16 cellular contexts compared by ENCODE assay signal in genomic region chr14:75548544-75548943, GRCh38. TPM values are rescaled to one million over a fixed set of nuclear protein-coding genes. Genes with fewer than 3 reads are reported as not detected.
DNase-seq lines count a peak whose midpoint lies in the region; ATAC-seq and TF ChIP-seq lines count a peak whose summit lies in the region.
"Had no signal": no experiment of that assay in that cellular context is flagged by ENCODE, and none has a peak within 500 bp of the region (broad histone marks: within the 10 kb centered on the region; RNA-seq: fewer than 3 reads in every experiment).

No MANE protein-coding gene starts in this region.

- peaks cover 66% of the 10 kb centered on the region for H3K4me1 Mint-ChIP-seq in activated T-cell treated with anti-CD3 and anti-CD28 coated beads, Interleukin-2, amount 50 U/mL, for 4 hours (ENCODE audit: low read depth)
- peaks cover 73% of the 10 kb centered on the region for H3K4me1 Mint-ChIP-seq in activated B cell treated with CpG ODN at 0.5 μM for 24 hours
- H3K4me1 Mint-ChIP-seq in stimulated activated naive B cell treated with anti-CD40 and anti-IgM and Interleukin-4, amounts not matched to agents 10 μg/mL and 1 μg/mL and 100 μg/mL, for 72 hours: peaks cover 48 to 66% of the 10 kb centered on the region in 2 donors

- H3K4me3 Mint-ChIP-seq in activated T-cell treated with anti-CD3 and anti-CD28 coated beads, Interleukin-2, amount 50 U/mL, for 4 hours: peak overlapping the region; percentile 21
- peak overlapping the region; percentile 41 for H3K4me3 Mint-ChIP-seq in activated B cell treated with CpG ODN at 0.5 μM for 24 hours
- H3K4me3 Mint-ChIP-seq in stimulated activated naive B cell treated with anti-CD40 and anti-IgM and Interleukin-4, amounts not matched to agents 10 μg/mL and 1 μg/mL and 100 μg/mL, for 72 hours: peak overlapping the region; percentile 47 to 64

- peak overlapping the region; percentile 85 for H3K27ac Mint-ChIP-seq in activated B cell treated with CpG ODN at 0.5 μM for 24 hours
- peak overlapping the region; percentile 97 for H3K27ac Mint-ChIP-seq in stimulated activated naive B cell treated with anti-CD40 and anti-IgM and Interleukin-4, amounts not matched to agents 10 μg/mL and 1 μg/mL and 100 μg/mL, for 72 hours

- TF ChIP-seq CTCF in activated B cell treated with CpG ODN at 0.5 μM for 24 hours (IDR thresholded peaks at IDR 0.05) (no peak), foreskin fibroblast (IDR thresholded peaks at IDR 0.05; ENCODE audit: low read depth, low read length) (no peak)

- POLR2A ChIA-PET in activated B cell treated with CpG ODN at 0.5 μM for 24 hours (lab: Charles Lee): interaction anchor here (0.6 to 2.6 kb wide), 14 partner anchors 8 to 255 kb away, joined by 3 to 41 read pairs (median 6); partner anchors contain the start of genes BATF and FLVCR2

- CTCF ChIA-PET in activated B cell treated with CpG ODN at 0.5 μM for 24 hours (lab: Charles Lee): interaction anchor here (0.9 to 4.6 kb wide), 6 partner anchors 9 to 105 kb away, joined by 3 to 23 read pairs (median 6); no protein-coding TSS in a partner anchor

- ATAC-seq in activated T-cell treated with anti-CD3 and anti-CD28 coated beads, Interleukin-2, amount 50 U/mL, for 4 hours: no peak
- ATAC-seq in activated B cell treated with CpG ODN at 0.5 μM for 24 hours (ENCODE audit: low read depth) (no peak), HG02642 (IDR thresholded peaks at IDR 0.05; ENCODE audit: poor library complexity, unreplicated experiment) (no peak), GM18498 (IDR thresholded peaks at IDR 0.05; ENCODE audit: unreplicated experiment) (no peak)
- ATAC-seq in stimulated activated naive B cell treated with anti-CD40 and anti-IgM and Interleukin-4, amounts not matched to agents 10 μg/mL and 1 μg/mL and 100 μg/mL, for 72 hours (replicated peaks): peak in 1 of 2 donors; percentile 1

- DNase-seq in activated T-cell treated with anti-CD3 and anti-CD28 coated beads, Interleukin-2, amount 50 U/mL, for 4 hours: no peak
- DNase-seq in activated T-cell treated with anti-CD3 and anti-CD28 coated beads for 4 hours (no peak), activated B cell treated with CpG ODN at 0.5 μM for 24 hours (no peak), foreskin fibroblast (peak; percentile 59 to 78), SIG-M5 treated with dmso at 0.1 percent for 504 hours (lab: John Stamatoyannopoulos, UW; ENCODE audit: unreplicated experiment) (no peak)
- DNase-seq in stimulated activated naive B cell treated with anti-CD40 and anti-IgM and Interleukin-4, amounts not matched to agents 10 μg/mL and 1 μg/mL and 100 μg/mL, for 72 hours: no peak
- DNase-seq: activated CD4-positive, alpha-beta T cell treated with anti-CD3 and anti-CD28 coated beads for 1 hour; activated naive CD4-positive, alpha-beta T cell treated with anti-CD3 and anti-CD28 coated beads, Interleukin-2, amount 50 U/mL, for 16 hours; DMS53; mesenchymal stem cell; NCI-H1092; NCI-H345; thyroid gland had no signal

- H3K4me3 ChIP-seq in foreskin fibroblast (ENCODE audit: low read depth in 1 of 2, low read length in 2 of 2): no peak overlapping the region
- H3K4me3 ChIP-seq: thyroid gland had no signal

- intact Hi-C loops in activated B cell treated with CpG ODN at 0.5 μM for 24 hours (cut with micrococcal nuclease): loop anchor here (10.0 kb wide), 1 partner anchor 1486 kb away; no protein-coding TSS in a partner anchor

- peaks cover 32% of the 10 kb centered on the region for H3K36me3 Mint-ChIP-seq in activated T-cell treated with anti-CD3 and anti-CD28 coated beads, Interleukin-2, amount 50 U/mL, for 4 hours (ENCODE audit: insufficient read depth)
- H3K36me3 Mint-ChIP-seq in activated B cell treated with CpG ODN at 0.5 μM for 24 hours (ENCODE audit: low read depth): peaks cover 42% of the 10 kb centered on the region
- H3K36me3 Mint-ChIP-seq in stimulated activated naive B cell treated with anti-CD40 and anti-IgM and Interleukin-4, amounts not matched to agents 10 μg/mL and 1 μg/mL and 100 μg/mL, for 72 hours: peaks cover 53 to 67% of the 10 kb centered on the region in 2 donors

- H3K9me3 Mint-ChIP-seq in activated T-cell treated with anti-CD3 and anti-CD28 coated beads, Interleukin-2, amount 50 U/mL, for 4 hours: no peaks in the 10 kb centered on the region
- H3K9me3 Mint-ChIP-seq in activated B cell treated with CpG ODN at 0.5 μM for 24 hours: no peaks in the 10 kb centered on the region
- peaks cover 2 to 4% of the 10 kb centered on the region in 2 donors for H3K9me3 Mint-ChIP-seq in stimulated activated naive B cell treated with anti-CD40 and anti-IgM and Interleukin-4, amounts not matched to agents 10 μg/mL and 1 μg/mL and 100 μg/mL, for 72 hours

- no peaks in the 10 kb centered on the region for H3K27me3 Mint-ChIP-seq in activated T-cell treated with anti-CD3 and anti-CD28 coated beads, Interleukin-2, amount 50 U/mL, for 4 hours (ENCODE audit: low read depth)
- no peaks in the 10 kb centered on the region for H3K27me3 Mint-ChIP-seq in activated B cell treated with CpG ODN at 0.5 μM for 24 hours
- H3K27me3 Mint-ChIP-seq in stimulated activated naive B cell treated with anti-CD40 and anti-IgM and Interleukin-4, amounts not matched to agents 10 μg/mL and 1 μg/mL and 100 μg/mL, for 72 hours: no peaks in the 10 kb centered on the region

RNA-seq across cellular contexts. Expression of gene BATF, which starts 26.3 kb away (rescaled TPM):
- 100 to 1,000 TPM; 186 to 193 (median 191) TPM for total RNA-seq in activated T-cell treated with anti-CD3 and anti-CD28 coated beads, Interleukin-2, amount 50 U/mL, for 4 hours
- total RNA-seq in activated B cell treated with CpG ODN at 0.5 μM for 24 hours: 160 and 171 TPM in 2 replicates
- total RNA-seq: osteocyte had no signal

RNA-seq across cellular contexts. Expression of gene FLVCR2, which starts 29.9 kb away (rescaled TPM):
- 1 to 10 TPM; 1.5 to 5.3 (median 3.3) TPM for total RNA-seq in activated T-cell treated with anti-CD3 and anti-CD28 coated beads, Interleukin-2, amount 50 U/mL, for 4 hours
- total RNA-seq in activated B cell treated with CpG ODN at 0.5 μM for 24 hours: 11.7 and 12.5 TPM in 2 replicates

Comparison
In these comparisons a context has a peak if more than half of its experiments do, and no peak if none do; other contexts are left out.
1. DNase-seq: peak in foreskin fibroblast (2 of 2); none in activated T-cell treated with anti-CD3 and anti-CD28 coated beads, Interleukin-2, amount 50 U/mL, for 4 hours (single experiment), activated T-cell treated with anti-CD3 and anti-CD28 coated beads for 4 hours (single experiment), activated B cell treated with CpG ODN at 0.5 μM for 24 hours (single experiment), stimulated activated naive B cell treated with anti-CD40 and anti-IgM and Interleukin-4, amounts not matched to agents 10 μg/mL and 1 μg/mL and 100 μg/mL, for 72 hours (single experiment) and SIG-M5 treated with dmso at 0.1 percent for 504 hours (single experiment).
2. Peak in every context shown above with its lines, with median percentiles within 50 percentile points of each other: H3K4me3 Mint-ChIP-seq.